ENCODE assay signal across 8 cellular contexts in the genomic region with DNA sequence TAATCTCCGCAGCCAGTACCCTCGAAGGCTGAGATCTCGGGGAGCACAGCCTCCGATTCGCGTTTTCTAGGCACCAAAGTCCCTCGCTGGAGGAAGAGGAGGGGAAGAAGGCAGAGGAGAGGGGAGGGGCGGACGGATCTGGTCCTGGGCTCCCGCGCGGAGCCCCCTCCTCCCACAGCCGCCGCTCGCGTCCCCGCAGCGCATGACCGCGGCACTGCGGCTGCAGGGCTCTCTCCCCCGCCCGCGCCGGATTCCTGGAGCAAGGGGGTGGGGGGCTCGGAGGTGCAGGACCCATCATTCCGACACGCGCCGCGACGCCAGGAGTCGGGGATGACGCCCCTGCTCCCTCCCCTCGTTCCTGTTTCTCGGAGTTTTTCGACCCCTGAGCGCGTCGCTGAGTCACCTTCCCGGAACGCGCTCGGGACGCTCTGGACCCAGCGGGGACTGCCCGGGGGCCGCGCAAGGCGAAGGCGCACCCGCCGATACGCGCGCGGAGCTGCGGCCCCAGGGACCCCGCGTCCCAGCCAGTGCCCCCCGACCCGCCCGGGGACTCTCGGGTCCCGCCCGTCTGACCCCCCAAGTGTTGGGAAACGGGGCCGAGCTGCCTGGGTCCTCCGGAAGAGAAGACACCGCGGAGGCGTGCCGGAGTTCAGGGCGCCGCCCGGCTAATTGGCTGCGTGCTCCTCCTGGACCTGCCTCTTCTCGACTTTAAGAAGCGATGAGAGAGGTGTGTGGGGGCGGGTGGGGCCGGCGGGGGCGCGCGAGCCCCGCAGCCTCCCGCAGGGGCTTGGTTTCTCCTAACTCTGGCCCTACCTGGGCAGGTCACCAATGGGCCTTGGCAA. TPM values are rescaled to one million over a fixed set of nuclear protein-coding genes. Genes with fewer than 3 reads are reported as not detected.
DNase-seq lines count a peak whose midpoint lies in the region; TF ChIP-seq lines count a peak whose summit lies in the region.

No MANE protein-coding gene starts in this region.

- H3K27ac Mint-ChIP-seq in glutamatergic neuron (ENCODE audit: unreplicated experiment) = no peak overlapping the region

- intact Hi-C loops in prostate gland (cut with DNase I) = no loop called here
- intact Hi-C loops in vagina (cut with DNase I) = no loop called here
- intact Hi-C loops in posterior cingulate gyrus (cut with DNase I) = no loop called here

- peak overlapping the region; percentile 69 to 76 for H3K27ac ChIP-seq in prostate gland
- peak overlapping the region; percentile 84 for H3K27ac ChIP-seq in vagina

- peak; percentile 41 to 42 for DNase-seq in activated CD8-positive, alpha-beta memory T cell treated with anti-CD3 and anti-CD28 coated beads for 4 hours (ENCODE audit: low read depth in 2 of 2)
- DNase-seq in activated CD8-positive, alpha-beta memory T cell treated with anti-CD3 and anti-CD28 coated beads for 24 hours = no peak
- DNase-seq in NOMO-1 treated with DMSO at 0.1 percent for 48 hours (lab: John Stamatoyannopoulos, UW; ENCODE audit: unreplicated experiment) (peak; percentile 61), activated gamma-delta T cell (lab: John Stamatoyannopoulos, UW) (peak; percentile 37), glutamatergic neuron (peak; percentile 39), prostate gland (ENCODE audit: low spot score) (peak; percentile 69), vagina (ENCODE audit: extremely low spot score in 2 of 2) (no peak), posterior cingulate gyrus (no peak)

- WGBS in prostate gland = 2% methylated on average over 22 of the region's 87 CpGs

- H3K9me3 ChIP-seq in prostate gland (no peaks in the 10 kb centered on the region), vagina (no peaks in the 10 kb centered on the region)

- H3K4me1 Mint-ChIP-seq in glutamatergic neuron (ENCODE audit: low read depth, unreplicated experiment) = peaks cover 9% of the 10 kb centered on the region

- peaks cover 5% of the 10 kb centered on the region for H3K9me3 Mint-ChIP-seq in glutamatergic neuron (ENCODE audit: unreplicated experiment)

- H3K36me3 Mint-ChIP-seq in glutamatergic neuron (ENCODE audit: unreplicated experiment) = no peaks in the 10 kb centered on the region

- no peak for TF ChIP-seq CTCF in glutamatergic neuron (IDR thresholded peaks at IDR 0.05; ENCODE audit: partially characterized antibody, unreplicated experiment)
- TF ChIP-seq CTCF in prostate gland (IDR thresholded peaks at IDR 0.05) = no peak
- no peak for TF ChIP-seq CTCF in vagina (IDR thresholded peaks at IDR 0.05)

- peak overlapping the region; percentile 89 for H3K4me3 Mint-ChIP-seq in glutamatergic neuron (ENCODE audit: unreplicated experiment)

- H3K4me1 ChIP-seq in prostate gland (replicated peaks) (no peaks in the 10 kb centered on the region), vagina (peaks cover 47% of the 10 kb centered on the region)

- TF ChIP-seq POLR2A in prostate gland (IDR thresholded peaks at IDR 0.05) = peak; percentile 31
- TF ChIP-seq POLR2A in vagina (IDR thresholded peaks at IDR 0.05) = no peak

- peak overlapping the region; percentile 45 to 50 for H3K4me3 ChIP-seq in prostate gland
- peak overlapping the region; percentile 63 to 69 for H3K4me3 ChIP-seq in vagina

- H3K27me3 Mint-ChIP-seq in glutamatergic neuron (ENCODE audit: unreplicated experiment) = peaks cover 18% of the 10 kb centered on the region

- no peaks in the 10 kb centered on the region for H3K36me3 ChIP-seq in prostate gland
- no peaks in the 10 kb centered on the region for H3K36me3 ChIP-seq in vagina

- H3K27me3 ChIP-seq in prostate gland (replicated peaks; ENCODE audit: insufficient read depth) = no peaks in the 10 kb centered on the region
- no peaks in the 10 kb centered on the region for H3K27me3 ChIP-seq in vagina

RNA-seq across cellular contexts. Expression of a gene that starts 1.4 kb away (rescaled TPM):
- total RNA-seq in glutamatergic neuron (ENCODE audit: unreplicated experiment) (3.1 TPM), prostate gland (10 to 100 TPM in 1 of 2 donors, 1 to 10 TPM in 1; 6.6 to 34.1 TPM), vagina (11.0 TPM)

RNA-seq across cellular contexts. Expression of a gene that starts 29.3 kb away (rescaled TPM):
- total RNA-seq in glutamatergic neuron (ENCODE audit: unreplicated experiment) = 68.5 TPM
- 100 to 1,000 TPM in 1 of 2 donors, 10 to 100 TPM in 1; 51.5 to 115 TPM for total RNA-seq in prostate gland
- 92.6 TPM for total RNA-seq in vagina

Comparison
In these comparisons a context has a peak if more than half of its experiments do, and no peak if none do; other contexts are left out.
1. DNase-seq: peak in activated CD8-positive, alpha-beta memory T cell treated with anti-CD3 and anti-CD28 coated beads for 4 hours (2 of 2), NOMO-1 treated with DMSO at 0.1 percent for 48 hours (single experiment), activated gamma-delta T cell (single experiment), glutamatergic neuron (single experiment) and prostate gland (single experiment); none in activated CD8-positive, alpha-beta memory T cell treated with anti-CD3 and anti-CD28 coated beads for 24 hours (single experiment), vagina (0 of 2) and posterior cingulate gyrus (0 of 10).